Comparison of ENCODE assay signal across 24 cellular contexts in the genomic region with DNA sequence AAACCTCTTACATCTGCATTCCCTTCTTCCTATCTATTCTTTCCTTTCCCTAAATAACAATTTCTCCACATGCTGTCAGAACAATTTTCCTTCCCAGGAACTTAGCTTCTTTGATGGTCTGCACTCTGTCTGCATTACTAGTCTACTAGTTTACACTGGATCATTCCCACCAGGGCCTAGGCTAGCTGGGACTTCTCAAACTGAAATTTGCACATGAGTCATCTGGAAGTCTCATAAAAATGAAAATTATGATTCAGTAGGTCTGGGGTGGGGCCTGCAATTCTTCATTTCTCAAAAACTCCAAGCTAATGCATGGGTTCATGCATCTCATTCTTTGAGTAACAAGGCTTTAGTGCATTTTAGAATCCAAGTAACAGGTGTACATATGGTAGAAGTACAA.
DNase-seq lines count a peak whose midpoint lies in the region; ATAC-seq and TF ChIP-seq lines count a peak whose summit lies in the region.
"Had no signal": no experiment of that assay in that cellular context is flagged by ENCODE, and none has a peak within 500 bp of the region (broad histone marks: within the 10 kb centered on the region; RNA-seq: fewer than 3 reads in every experiment).

No MANE protein-coding gene starts in this region.

- H3K36me3 ChIP-seq in PC-3 (ENCODE audit: low read depth, low read length) (no peaks in the 10 kb centered on the region), smooth muscle cell (ENCODE audit: low read depth) (no peaks in the 10 kb centered on the region), PC-9 (ENCODE audit: low read depth) (no peaks in the 10 kb centered on the region)
- H3K36me3 ChIP-seq: uterus had no signal

- H2AFZ ChIP-seq in PC-3 (ENCODE audit: low read length) = no peak overlapping the region
- H2AFZ ChIP-seq in smooth muscle cell (ENCODE audit: low read depth) = no peak overlapping the region
- no peak overlapping the region for H2AFZ ChIP-seq in PC-9

- no peak for TF ChIP-seq CTCF in PC-3 (conservative IDR thresholded peaks at IDR 0.05; ENCODE audit: low read depth, low read length)
- TF ChIP-seq CTCF in smooth muscle cell (IDR thresholded peaks at IDR 0.05; ENCODE audit: borderline replicate concordance, insufficient read depth, poor library complexity, severe bottlenecking) = no peak
- no peak for TF ChIP-seq CTCF in PC-9 (conservative IDR thresholded peaks at IDR 0.05)

- H3K27ac ChIP-seq in PC-3 (ENCODE audit: low read length) (peak overlapping the region; percentile 62), smooth muscle cell (ENCODE audit: low read depth) (peak overlapping the region; percentile 1), PC-9 (no peak overlapping the region)
- H3K27ac ChIP-seq: epithelial cell of prostate, uterus had no signal

- POLR2A ChIA-PET in PC-3 (lab: Charles Lee; ENCODE audit: unreplicated experiment) (no interaction called here), PC-9 (lab: Charles Lee; ENCODE audit: unreplicated experiment) (no interaction called here)

- H3K9me3 Mint-ChIP-seq in activated naive CD8-positive, alpha-beta T cell treated with anti-CD3 and anti-CD28 coated beads, Interleukin-2, amount 50 U/mL, for 24 hours = no peaks in the 10 kb centered on the region
- no peaks in the 10 kb centered on the region for H3K9me3 Mint-ChIP-seq in activated naive CD8-positive, alpha-beta T cell treated with anti-CD3 and anti-CD28 coated beads for 36 hours
- H3K9me3 Mint-ChIP-seq: brain; CD4-positive, alpha-beta memory T cell; dendritic cell treated with granulocyte-macrophage colony-stimulating factor and Interleukin-4, amounts not matched to agents 40 ng/mL and 50 ng/mL, for 4 days; immature natural killer cell had no signal

- H3K79me2 ChIP-seq in PC-3 (ENCODE audit: low read length) (no peaks in the 10 kb centered on the region), smooth muscle cell (ENCODE audit: low read depth) (no peaks in the 10 kb centered on the region), PC-9 (ENCODE audit: low read depth) (no peaks in the 10 kb centered on the region)

- no peak overlapping the region for H3K27ac Mint-ChIP-seq in activated naive CD8-positive, alpha-beta T cell treated with anti-CD3 and anti-CD28 coated beads, Interleukin-2, amount 50 U/mL, for 24 hours
- H3K27ac Mint-ChIP-seq in activated naive CD8-positive, alpha-beta T cell treated with anti-CD3 and anti-CD28 coated beads for 36 hours = no peak overlapping the region
- H3K27ac Mint-ChIP-seq: brain; CD4-positive, alpha-beta memory T cell; dendritic cell treated with granulocyte-macrophage colony-stimulating factor and Interleukin-4, amounts not matched to agents 40 ng/mL and 50 ng/mL, for 4 days; immature natural killer cell; natural killer cell had no signal

- no peak overlapping the region for H3K4me3 Mint-ChIP-seq in activated naive CD8-positive, alpha-beta T cell treated with anti-CD3 and anti-CD28 coated beads, Interleukin-2, amount 50 U/mL, for 24 hours
- no peak overlapping the region for H3K4me3 Mint-ChIP-seq in activated naive CD8-positive, alpha-beta T cell treated with anti-CD3 and anti-CD28 coated beads for 36 hours
- H3K4me3 Mint-ChIP-seq: brain; CD4-positive, alpha-beta memory T cell; dendritic cell treated with granulocyte-macrophage colony-stimulating factor and Interleukin-4, amounts not matched to agents 40 ng/mL and 50 ng/mL, for 4 days; immature natural killer cell; natural killer cell had no signal

- H3K9me3 ChIP-seq in PC-3 (ENCODE audit: low read length) (no peaks in the 10 kb centered on the region), smooth muscle cell (replicated peaks; ENCODE audit: low read depth) (no peaks in the 10 kb centered on the region), PC-9 (ENCODE audit: insufficient read depth, low read depth) (no peaks in the 10 kb centered on the region)
- H3K9me3 ChIP-seq: uterus had no signal

- H3K36me3 Mint-ChIP-seq in activated naive CD8-positive, alpha-beta T cell treated with anti-CD3 and anti-CD28 coated beads, Interleukin-2, amount 50 U/mL, for 24 hours (ENCODE audit: low read depth) = no peaks in the 10 kb centered on the region
- H3K36me3 Mint-ChIP-seq in activated naive CD8-positive, alpha-beta T cell treated with anti-CD3 and anti-CD28 coated beads for 36 hours = no peaks in the 10 kb centered on the region
- H3K36me3 Mint-ChIP-seq: brain; CD4-positive, alpha-beta memory T cell; immature natural killer cell; natural killer cell had no signal

- H4K20me1 ChIP-seq in PC-3 (ENCODE audit: low read length) = no peaks in the 10 kb centered on the region
- H4K20me1 ChIP-seq in smooth muscle cell (ENCODE audit: low read depth) = no peaks in the 10 kb centered on the region
- H4K20me1 ChIP-seq in PC-9 (ENCODE audit: insufficient read depth) = no peaks in the 10 kb centered on the region

- H3K27me3 Mint-ChIP-seq in activated naive CD8-positive, alpha-beta T cell treated with anti-CD3 and anti-CD28 coated beads, Interleukin-2, amount 50 U/mL, for 24 hours = peaks cover 6% of the 10 kb centered on the region
- no peaks in the 10 kb centered on the region for H3K27me3 Mint-ChIP-seq in activated naive CD8-positive, alpha-beta T cell treated with anti-CD3 and anti-CD28 coated beads for 36 hours
- H3K27me3 Mint-ChIP-seq: brain; dendritic cell treated with granulocyte-macrophage colony-stimulating factor and Interleukin-4, amounts not matched to agents 40 ng/mL and 50 ng/mL, for 4 days had no signal

- H3K4me3 ChIP-seq in PC-3 (ENCODE audit: low read length) (no peak overlapping the region), smooth muscle cell (no peak overlapping the region), PC-9 (no peak overlapping the region)
- H3K4me3 ChIP-seq: lung, uterus had no signal

- no TSS peak for BruUV-seq in PC-3 (replicated peaks; lab: Mats Ljungman, UMichigan)
- BruUV-seq in PC-9 (replicated peaks; lab: Mats Ljungman, UMichigan) = no TSS peak

- ATAC-seq in activated naive CD8-positive, alpha-beta T cell treated with anti-CD3 and anti-CD28 coated beads, Interleukin-2, amount 50 U/mL, for 24 hours = peak; percentile 71
- ATAC-seq in PC-3 (peak; percentile 96), GM18907 (IDR thresholded peaks at IDR 0.05; ENCODE audit: unreplicated experiment) (no peak)
- ATAC-seq: natural killer cell had no signal

- intact Hi-C loops in PC-3 (cut with micrococcal nuclease) (loop anchor here (5.0 kb wide), 1 partner anchor 43 kb away; no protein-coding TSS in a partner anchor), PC-9 (cut with micrococcal nuclease; ENCODE audit: unreplicated experiment) (no loop called here)

- peaks cover 5% of the 10 kb centered on the region for H3K4me1 Mint-ChIP-seq in activated naive CD8-positive, alpha-beta T cell treated with anti-CD3 and anti-CD28 coated beads, Interleukin-2, amount 50 U/mL, for 24 hours
- H3K4me1 Mint-ChIP-seq in activated naive CD8-positive, alpha-beta T cell treated with anti-CD3 and anti-CD28 coated beads for 36 hours = peaks cover 5% of the 10 kb centered on the region
- H3K4me1 Mint-ChIP-seq: brain, immature natural killer cell, natural killer cell had no signal

- no peaks in the 10 kb centered on the region for H3K27me3 ChIP-seq in PC-3 (ENCODE audit: low read length)
- no peaks in the 10 kb centered on the region for H3K27me3 ChIP-seq in smooth muscle cell (ENCODE audit: low read depth)
- no peaks in the 10 kb centered on the region for H3K27me3 ChIP-seq in PC-9 (ENCODE audit: insufficient read depth, low read depth)
- H3K27me3 ChIP-seq: uterus had no signal

- CTCF ChIA-PET in PC-3 (lab: Charles Lee) = interaction anchor here (0.8 kb wide), 1 partner anchor 10 kb away, joined by 3 read pairs; no protein-coding TSS in a partner anchor
- CTCF ChIA-PET in PC-9 (lab: Charles Lee) = no interaction called here

- H3K4me1 ChIP-seq in PC-3 (ENCODE audit: insufficient read depth, low read length) (peaks cover 27% of the 10 kb centered on the region), smooth muscle cell (ENCODE audit: low read depth) (no peaks in the 10 kb centered on the region), PC-9 (replicated peaks; ENCODE audit: insufficient read depth) (no peaks in the 10 kb centered on the region)
- H3K4me1 ChIP-seq: uterus had no signal

- H3F3A ChIP-seq in PC-3 (ENCODE audit: low read length, unreplicated experiment) (no peaks in the 10 kb centered on the region), smooth muscle cell (ENCODE audit: low read depth) (no peaks in the 10 kb centered on the region), PC-9 (ENCODE audit: insufficient read depth, low read depth) (no peaks in the 10 kb centered on the region)

- H3K9ac ChIP-seq in PC-3 (ENCODE audit: low read length) = no peak overlapping the region
- no peak overlapping the region for H3K9ac ChIP-seq in smooth muscle cell (ENCODE audit: low read depth)

- no peak for DNase-seq in activated naive CD8-positive, alpha-beta T cell treated with anti-CD3 and anti-CD28 coated beads, Interleukin-2, amount 50 U/mL, for 24 hours
- DNase-seq in activated naive CD8-positive, alpha-beta T cell treated with anti-CD3 and anti-CD28 coated beads for 36 hours = no peak
- DNase-seq in PC-3 (peak; percentile 86), fibroblast of peridontal ligament (ENCODE audit: extremely low read depth) (peak; percentile 13), smooth muscle cell (lab: John Stamatoyannopoulos, UW; ENCODE audit: unreplicated experiment) (no peak), PC-9 (no peak), ureter (ENCODE audit: low spot score) (no peak)
- DNase-seq: activated CD4-positive, CD25-positive, alpha-beta regulatory T cell; activated naive CD4-positive, alpha-beta T cell treated with Interleukin-2 at 50 U/mL for 16 hours; CD4-positive, alpha-beta memory T cell; DMS79 treated with DMSO at 0.1 percent for 48 hours; immature natural killer cell; natural killer cell; NCI-H187; NCI-H345; NK-92 treated with Interleukin-12 subunit alpha and Interleukin-12 subunit beta, amount 100 ng/mL, for 24 hours; SHP77 treated with DMSO at 0.1 percent for 48 hours; T-helper 2 cell; uterus had no signal

- peak overlapping the region; percentile 37; the same call in 1 of the 2 replicates for H3K4me2 ChIP-seq in PC-3 (ENCODE audit: low read length)
- no peak overlapping the region for H3K4me2 ChIP-seq in smooth muscle cell
- H3K4me2 ChIP-seq in PC-9 = no peak overlapping the region

- no peaks in the 10 kb centered on the region for H3K9me2 ChIP-seq in PC-3 (replicated peaks; ENCODE audit: low read length)
- no peaks in the 10 kb centered on the region for H3K9me2 ChIP-seq in PC-9 (ENCODE audit: insufficient read depth)

Comparison
In these comparisons a context has a peak if more than half of its experiments do, and no peak if none do; other contexts are left out.
1. DNase-seq: peak in PC-3 (single experiment) and fibroblast of peridontal ligament (single experiment); none in activated naive CD8-positive, alpha-beta T cell treated with anti-CD3 and anti-CD28 coated beads, Interleukin-2, amount 50 U/mL, for 24 hours (single experiment), activated naive CD8-positive, alpha-beta T cell treated with anti-CD3 and anti-CD28 coated beads for 36 hours (single experiment), smooth muscle cell (single experiment), PC-9 (0 of 2) and ureter (single experiment).